ENCODE assay signal across 8 cellular contexts in genomic region chr12:118377891-118378470, GRCh38. TPM values are rescaled to one million over a fixed set of nuclear protein-coding genes. Genes with fewer than 3 reads are reported as not detected.
A peak's percentile ranks its signal among the peaks of the same experiment; 100 is the strongest.
DNase-seq lines count a peak whose midpoint lies in the region; ATAC-seq and TF ChIP-seq lines count a peak whose summit lies in the region.

No MANE protein-coding gene starts in this region.

- TF ChIP-seq POLR2A in heart left ventricle (IDR thresholded peaks at IDR 0.05), result no peak
- no peak for TF ChIP-seq POLR2A in uterus (IDR thresholded peaks at IDR 0.05)

- H3K27ac Mint-ChIP-seq in progenitor cell of endocrine pancreas, result peak overlapping the region; percentile 95

- H3K4me1 Mint-ChIP-seq in progenitor cell of endocrine pancreas (ENCODE audit: low read depth), result peaks cover 28% of the 10 kb centered on the region

- intact Hi-C loops in heart left ventricle (cut with DNase I) (loop anchor here (2.0 to 10.0 kb wide), 9 partner anchors 195 to 506 kb away; partner anchors contain the start of gene WSB2 (in 2 of the 10)), uterus (cut with DNase I; ENCODE audit: low total_unique reads) (loop anchor here (5.0 to 10.0 kb wide), 2 partner anchors 196 to 253 kb away; no protein-coding TSS in a partner anchor)

- H3K4me3 Mint-ChIP-seq in progenitor cell of endocrine pancreas (ENCODE audit: low read depth), result peak overlapping the region; percentile 95

- H3K36me3 Mint-ChIP-seq in progenitor cell of endocrine pancreas (ENCODE audit: insufficient read depth), result peaks cover 12% of the 10 kb centered on the region

- H3K27ac ChIP-seq in heart left ventricle (peak overlapping the region in 6 of 12 donors; percentile 21 to 96 (median 94)), uterus (peak overlapping the region in 1 of 2 donors; percentile 97)

- no peaks in the 10 kb centered on the region for H3K9me3 ChIP-seq in heart left ventricle
- H3K9me3 ChIP-seq in uterus, result no peaks in the 10 kb centered on the region

- H3K4me1 ChIP-seq in heart left ventricle, result peaks cover 0 to 46% (median 27%) of the 10 kb centered on the region in 12 donors
- H3K4me1 ChIP-seq in uterus, result peaks cover 0 to 7% of the 10 kb centered on the region in 2 donors

- 35 to 37% (median 36%) methylated on average over 8 of the region's 8 CpGs for WGBS in heart left ventricle, 4 donors

- H3K4me3 ChIP-seq in heart left ventricle (peak overlapping the region in 11 of 12 donors; percentile 85 to 100 (median 98)), uterus (peak overlapping the region; percentile 66 to 83)

- H3K36me3 ChIP-seq in heart left ventricle (peaks cover 0 to 44% (median 38%) of the 10 kb centered on the region in 9 donors), uterus (no peaks in the 10 kb centered on the region)

- peak; percentile 96 for TF ChIP-seq CTCF in LNCAP (IDR thresholded peaks at IDR 0.05)
- TF ChIP-seq CTCF in heart left ventricle (IDR thresholded peaks at IDR 0.05), result peak; percentile 94 to 100 (median 98)
- peak; percentile 99 for TF ChIP-seq CTCF in progenitor cell of endocrine pancreas (IDR thresholded peaks at IDR 0.05; ENCODE audit: unreplicated experiment)
- peak; percentile 81 to 97 (median 88) for TF ChIP-seq CTCF in uterus (IDR thresholded peaks at IDR 0.05)

- DNase-seq in DMS79 treated with DMSO at 0.1 percent for 48 hours (lab: John Stamatoyannopoulos, UW), result peak; percentile 59
- peak; percentile 21 for DNase-seq in SKM-1 treated with dmso at 0.1 percent for 144 hours (lab: John Stamatoyannopoulos, UW; ENCODE audit: unreplicated experiment)
- DNase-seq in activated naive CD8-positive, alpha-beta T cell treated with anti-CD3 and anti-CD28 coated beads, Interleukin-2, amount 50 U/mL, for 16 hours (ENCODE audit: low read depth, low spot score), result peak; percentile 44
- peak in 2 of 5 donors; percentile 26 to 67 for DNase-seq in heart left ventricle
- peak; percentile 60 for DNase-seq in progenitor cell of endocrine pancreas (ENCODE audit: low spot score, unreplicated experiment)
- peak; percentile 54 to 65 for DNase-seq in uterus

- no peaks in the 10 kb centered on the region for H3K27me3 ChIP-seq in heart left ventricle
- no peaks in the 10 kb centered on the region for H3K27me3 ChIP-seq in uterus

- H3K27me3 Mint-ChIP-seq in progenitor cell of endocrine pancreas, result no peaks in the 10 kb centered on the region

- ATAC-seq in heart left ventricle (no peak), HG03571 (IDR thresholded peaks at IDR 0.05; ENCODE audit: unreplicated experiment) (no peak)

- H3K9me3 Mint-ChIP-seq in progenitor cell of endocrine pancreas (ENCODE audit: low read depth), result no peaks in the 10 kb centered on the region

RNA-seq across cellular contexts. Expression of gene SUDS3, which starts 1.6 kb away (rescaled TPM):
- total RNA-seq in heart left ventricle (10 to 100 TPM; 18.8 to 32.1 (median 21.8) TPM), progenitor cell of endocrine pancreas (57.8 and 62.2 TPM in 2 replicates), uterus (10 to 100 TPM; 22.4 to 74.3 (median 30.7) TPM)
- 10 to 100 TPM in 1 of 2 donors, 1 to 10 TPM in 1; 8.0 to 16.8 TPM for polyA plus RNA-seq in heart left ventricle

RNA-seq across cellular contexts. Expression of gene TAOK3, which starts 5.3 kb away (rescaled TPM):
- total RNA-seq in heart left ventricle, result 10 to 100 TPM; 11.8 to 26.6 (median 22.2) TPM
- polyA plus RNA-seq in heart left ventricle, result 10 to 100 TPM; 13.0 to 14.4 TPM
- 10.8 and 14.7 TPM in 2 replicates for total RNA-seq in progenitor cell of endocrine pancreas
- total RNA-seq in uterus, result 10 to 100 TPM; 14.9 to 35.1 (median 24.8) TPM
